ENCODE assay signal across 26 cellular contexts in genomic region chr13:112376050-112376681, GRCh38. TPM values are rescaled to one million over a fixed set of nuclear protein-coding genes. Genes with fewer than 3 reads are reported as not detected.
DNase-seq lines count a peak whose midpoint lies in the region; ATAC-seq lines count a peak whose summit lies in the region.
"Had no signal": no experiment of that assay in that cellular context is flagged by ENCODE, and none has a peak within 500 bp of the region (broad histone marks: within the 10 kb centered on the region; RNA-seq: fewer than 3 reads in every experiment).

Gene SPACA7 (plus strand): TSS chr13:112376355. CDS start chr13:112376386, 31 bp downstream.

- no peak within 1 kb of the TSS for H3K27ac Mint-ChIP-seq in naive thymus-derived CD8-positive, alpha-beta T cell
- H3K27ac Mint-ChIP-seq: CD4-positive, alpha-beta memory T cell had no signal

- peaks cover 0 to 14% (median 0%) of the 10 kb centered on the region in 3 donors for H3K36me3 Mint-ChIP-seq in naive thymus-derived CD8-positive, alpha-beta T cell
- H3K36me3 Mint-ChIP-seq: CD4-positive, alpha-beta memory T cell had no signal

- DNase-seq in DMS79 (lab: John Stamatoyannopoulos, UW) (peak; percentile 12), NCI-H1092 (lab: John Stamatoyannopoulos, UW) (peak; percentile 20), ecto neural progenitor cell (ENCODE audit: low spot score) (peak; percentile 36), posterior vena cava (ENCODE audit: low spot score) (peak; percentile 67), HK-2 (ENCODE audit: unreplicated experiment) (no peak), cortex of kidney (lab: John Stamatoyannopoulos, UW) (no peak)
- no peak for DNase-seq in naive thymus-derived CD8-positive, alpha-beta T cell
- DNase-seq: C1 segment of cervical spinal cord; Caco-2; CD4-positive, alpha-beta memory T cell; GF-D8; GOT3; HCEC 1CT; Kasumi-1; MV-4-11; NCI-H2029; NCI-H2227 treated with DMSO at 0.1 percent for 48 hours; NCI-H510A treated with DMSO at 0.1 percent for 48 hours; NCI-H748 treated with DMSO at 0.1 percent for 48 hours; NK-92 treated with Interleukin-12 subunit alpha and Interleukin-12 subunit beta, amount 100 ng/mL, for 24 hours; PC-3; SJCRH30 had no signal

- no peak for ATAC-seq in naive thymus-derived CD8-positive, alpha-beta T cell
- ATAC-seq: PC-3, SK-N-SH treated with all-trans-retinoic acid at 6 μM for 48 hours had no signal

- intact Hi-C loops in posterior vena cava (cut with DNase I), result no loop called here

- no peaks in the 10 kb centered on the region for H3K4me1 Mint-ChIP-seq in naive thymus-derived CD8-positive, alpha-beta T cell

- POLR2A ChIA-PET in naive thymus-derived CD8-positive, alpha-beta T cell (lab: Charles Lee), result no interaction called here

- H3K27me3 Mint-ChIP-seq in naive thymus-derived CD8-positive, alpha-beta T cell, result peaks cover 2 to 38% (median 15%) of the 10 kb centered on the region in 5 donors

- H3K9me3 Mint-ChIP-seq in naive thymus-derived CD8-positive, alpha-beta T cell, result peaks cover 0 to 17% (median 4%) of the 10 kb centered on the region in 9 donors

- H3K4me3 Mint-ChIP-seq in naive thymus-derived CD8-positive, alpha-beta T cell, result no peak within 1 kb of the TSS
- H3K4me3 Mint-ChIP-seq: CD4-positive, alpha-beta memory T cell had no signal

RNA-seq across cellular contexts. Expression of gene SPACA7, which starts in this region (rescaled TPM):
- not detected for total RNA-seq in posterior vena cava
- total RNA-seq in naive thymus-derived CD8-positive, alpha-beta T cell, result not detected
- polyA plus RNA-seq in naive thymus-derived CD8-positive, alpha-beta T cell, result not detected
- total RNA-seq: A673; Caco-2; CD4-positive, alpha-beta memory T cell; HT-29; M059J; PC-3; SJCRH30 had no signal
- polyA plus RNA-seq: CD4-positive, alpha-beta memory T cell had no signal

Comparison
In these comparisons a context has a peak if more than half of its experiments do, and no peak if none do; other contexts are left out.
1. Peak in DNase-seq in posterior vena cava; RNA of the gene not detected or under 1 TPM.
2. DNase-seq: peak in DMS79 (single experiment), NCI-H1092 (single experiment) and ecto neural progenitor cell (single experiment); none in HK-2 (single experiment), cortex of kidney (single experiment) and naive thymus-derived CD8-positive, alpha-beta T cell (0 of 10).